In the genomic region with DNA sequence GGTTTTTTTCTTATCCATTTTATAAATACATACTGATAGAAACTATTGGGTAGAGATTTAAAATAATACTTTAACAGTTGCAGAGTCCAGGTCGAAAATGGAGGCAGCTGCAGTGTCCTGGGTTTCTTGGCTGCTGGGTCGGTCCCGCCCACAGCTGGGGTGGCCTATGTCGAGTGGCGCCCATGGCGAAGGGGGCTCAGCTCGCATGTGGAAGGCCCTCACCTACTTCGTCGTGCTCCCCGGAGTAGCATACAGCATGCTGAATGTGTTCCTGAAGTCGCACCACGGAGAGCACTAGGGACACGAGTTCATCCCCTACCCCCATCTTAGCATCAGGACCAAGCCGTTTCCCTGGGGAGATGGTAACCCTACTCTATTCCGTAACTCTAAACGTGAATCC, we compare ENCODE assay signal across 9 cellular contexts.
"Had no signal": no experiment of that assay in that cellular context is flagged by ENCODE, and none has a peak within 500 bp of the region (broad histone marks: within the 10 kb centered on the region; RNA-seq: fewer than 3 reads in every experiment).

No MANE protein-coding gene starts in this region.

- H3K9me3 Mint-ChIP-seq: IgD-negative memory B cell had no signal

- DNase-seq: GM23248, H7, HFFc6, KBM-7 had no signal

- H3K36me3 Mint-ChIP-seq: IgD-negative memory B cell had no signal

- H3K4me3 Mint-ChIP-seq: HFFc6, IgD-negative memory B cell had no signal

- H3K9me3 ChIP-seq: HAP-1 had no signal

- H3K36me3 ChIP-seq: HAP-1 had no signal

- H3K4me3 ChIP-seq: GM23248, HAP-1 had no signal

- H2AFZ ChIP-seq: GM23248 had no signal

- H3K27me3 Mint-ChIP-seq: IgD-negative memory B cell had no signal

- H3K4me1 ChIP-seq: HAP-1 had no signal

- H3K9ac ChIP-seq: GM23248 had no signal

- FAIRE-seq: HepG2 had no signal

- ATAC-seq: HCT116, HepG2 had no signal

- H3K27ac Mint-ChIP-seq: HFFc6, IgD-negative memory B cell had no signal

- H3K27ac ChIP-seq: GM23248, HL-60 had no signal
